Comparison of ENCODE assay signal across 8 cellular contexts in the genomic region with DNA sequence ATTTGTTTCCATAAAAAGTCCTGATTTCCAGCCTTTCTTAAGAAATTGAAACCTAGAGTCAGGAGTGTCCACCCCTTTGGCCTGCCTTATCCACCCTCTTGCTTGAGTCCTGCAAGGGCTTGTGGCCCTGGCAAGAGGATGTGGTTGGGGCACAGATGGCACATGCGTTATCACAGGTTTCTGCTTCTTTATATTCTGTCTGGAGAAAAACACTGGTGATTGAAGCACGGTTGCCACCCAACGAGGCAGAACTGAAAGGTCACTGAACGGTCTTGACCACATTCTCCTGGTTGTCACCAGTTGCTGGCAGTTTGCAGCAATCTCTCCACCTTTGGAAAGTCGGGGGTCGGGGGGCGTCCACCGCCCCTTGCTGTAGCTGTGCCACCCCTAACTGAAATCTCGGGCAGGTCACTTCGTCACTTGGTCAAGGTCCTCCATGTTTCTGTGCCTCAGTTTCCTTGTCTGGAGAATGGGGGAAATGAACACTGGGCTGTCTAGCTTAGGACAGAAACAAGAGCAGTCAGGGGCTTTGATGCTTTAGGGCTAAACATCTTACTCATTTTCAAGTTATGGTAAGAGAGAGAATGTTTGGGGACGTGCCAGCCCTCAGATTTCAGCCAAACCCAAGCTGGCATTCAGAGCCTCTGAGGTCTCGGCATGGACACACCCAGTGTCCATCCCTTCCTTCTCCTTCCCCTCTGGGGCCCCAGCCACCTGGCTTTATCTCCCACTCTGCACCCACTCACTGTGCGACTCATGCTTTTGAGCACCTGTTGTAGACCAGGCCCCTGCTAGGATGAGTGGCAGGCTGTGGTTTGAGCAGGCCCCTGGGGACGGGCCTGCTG. TPM values are rescaled to one million over a fixed set of nuclear protein-coding genes. Genes with fewer than 3 reads are reported as not detected.
DNase-seq lines count a peak whose midpoint lies in the region; ATAC-seq and TF ChIP-seq lines count a peak whose summit lies in the region.
"Not testable (repeated sequence)": the region's sequence is repeated elsewhere in the genome, so short reads cannot be mapped to it uniquely, and the experiment has no call there.

No MANE protein-coding gene starts in this region.

- not testable (repeated sequence) for H3K4me1 Mint-ChIP-seq in effector memory CD8-positive, alpha-beta T cell (ENCODE audit: low read depth in 2 of 2)

- H3K9me3 Mint-ChIP-seq in effector memory CD8-positive, alpha-beta T cell: not testable (repeated sequence)

- H3K4me1 ChIP-seq in DND-41 (ENCODE audit: insufficient read depth, low read length): not testable (repeated sequence)

- H3K79me2 ChIP-seq in DND-41 (ENCODE audit: insufficient read depth, low read length): not testable (repeated sequence)

- TF ChIP-seq CTCF in DND-41 (IDR thresholded peaks at IDR 0.05; ENCODE audit: borderline replicate concordance, extremely low read depth, low read length, poor library complexity, severe bottlenecking): not testable (repeated sequence)

- intact Hi-C loops in sciatic nerve (cut with DNase I): not testable (repeated sequence)

- H4K20me1 ChIP-seq in DND-41 (ENCODE audit: insufficient read depth, low read length): not testable (repeated sequence)

- H3K4me3 Mint-ChIP-seq in effector memory CD8-positive, alpha-beta T cell: not testable (repeated sequence)

- peak overlapping the region in 1 of 2 donors; percentile 38 for H3K27ac Mint-ChIP-seq in effector memory CD8-positive, alpha-beta T cell

- H3K27me3 ChIP-seq in DND-41 (ENCODE audit: insufficient read depth, low read length, poor library complexity): not testable (repeated sequence)

- H3K4me2 ChIP-seq in DND-41 (ENCODE audit: insufficient read depth, low read length): not testable (repeated sequence)

- H2AFZ ChIP-seq in DND-41 (ENCODE audit: low read depth, low read length): not testable (repeated sequence)

- not testable (repeated sequence) for H3K27ac ChIP-seq in DND-41 (ENCODE audit: low read length)

- not testable (repeated sequence) for H3K4me3 ChIP-seq in DND-41 (ENCODE audit: low read depth in 1 of 2, low read length in 2 of 2)

- not testable (repeated sequence) for H3K36me3 ChIP-seq in DND-41 (ENCODE audit: insufficient read depth, low read length)

- DNase-seq in DND-41; effector memory CD8-positive, alpha-beta T cell: not testable (repeated sequence)
- DNase-seq in HS-27A (ENCODE audit: low read depth): peak; percentile 34
- DNase-seq in SW480 (ENCODE audit: low spot score): peak; percentile 42
- DNase-seq in sciatic nerve (ENCODE audit: low spot score): peak; percentile 28

- ATAC-seq in DND-41 (ENCODE audit: insufficient read depth, low read depth) (peak; percentile 84), GM19023 (IDR thresholded peaks at IDR 0.05; ENCODE audit: unreplicated experiment) (peak; percentile 63), GM21786 (IDR thresholded peaks at IDR 0.05; ENCODE audit: unreplicated experiment) (peak; percentile 58), HG03095 (IDR thresholded peaks at IDR 0.05; ENCODE audit: unreplicated experiment) (peak; percentile 57)
- peak; percentile 66 for ATAC-seq in effector memory CD8-positive, alpha-beta T cell (replicated peaks)
- ATAC-seq in sciatic nerve: not testable (repeated sequence)

- H3K27me3 Mint-ChIP-seq in effector memory CD8-positive, alpha-beta T cell: not testable (repeated sequence)

- not testable (repeated sequence) for H3K36me3 Mint-ChIP-seq in effector memory CD8-positive, alpha-beta T cell (ENCODE audit: insufficient read depth)

- H3K9me3 ChIP-seq in DND-41 (ENCODE audit: insufficient read depth, low read length, severe bottlenecking): not testable (repeated sequence)

- H3K9ac ChIP-seq in DND-41 (ENCODE audit: low read depth, low read length): not testable (repeated sequence)

RNA-seq across cellular contexts. Expression of gene KCNJ12, which starts 27.9 kb away (rescaled TPM):
- total RNA-seq in sciatic nerve: 1.0 TPM
